Comparison of ENCODE assay signal across 10 cellular contexts in genomic region chr16:1779741-1780676, GRCh38. TPM values are rescaled to one million over a fixed set of nuclear protein-coding genes. Genes with fewer than 3 reads are reported as not detected.
DNase-seq lines count a peak whose midpoint lies in the region; ATAC-seq and TF ChIP-seq lines count a peak whose summit lies in the region.
"Had no signal": no experiment of that assay in that cellular context is flagged by ENCODE, and none has a peak within 500 bp of the region (broad histone marks: within the 10 kb centered on the region; RNA-seq: fewer than 3 reads in every experiment).

No MANE protein-coding gene starts in this region.

- H3K27ac ChIP-seq in OCI-LY7 (ENCODE audit: low read depth, low read length, poor library complexity, severe bottlenecking) (no peak overlapping the region), cingulate gyrus (ENCODE audit: low read depth, low read length) (peak overlapping the region; percentile 4), neural progenitor cell (no peak overlapping the region)

- no peak for TF ChIP-seq CTCF in GM06990 (IDR thresholded peaks at IDR 0.05; ENCODE audit: insufficient read depth, low read length, poor library complexity, severe bottlenecking)
- no peak for TF ChIP-seq CTCF in OCI-LY7 (conservative IDR thresholded peaks at IDR 0.05; ENCODE audit: low read length)
- no peak for TF ChIP-seq CTCF in neural progenitor cell (IDR thresholded peaks at IDR 0.05)

- BruUV-seq in OCI-LY7 (replicated peaks; lab: Mats Ljungman, UMichigan), result TSS peak; percentile 71

- no peak overlapping the region for H3K27ac Mint-ChIP-seq in neural progenitor cell

- DNase-seq in GM06990 (ENCODE audit: extremely low read depth, insufficient read length), result peak; percentile 18
- no peak for DNase-seq in OCI-LY7 (ENCODE audit: low spot score)
- DNase-seq in neural progenitor cell (ENCODE audit: low spot score), result no peak
- DNase-seq in central memory CD4-positive, alpha-beta T cell, result no peak
- DNase-seq in H7, result no peak
- no peak for DNase-seq in NCI-H187 treated with DMSO at 0.1 percent for 48 hours (lab: John Stamatoyannopoulos, UW)
- DNase-seq: activated CD8-positive, alpha-beta memory T cell treated with anti-CD3 and anti-CD28 coated beads, Interleukin-2, amount 50 U/mL, for 48 hours; NCI-H146 had no signal

- peaks cover 15% of the 10 kb centered on the region for H3K36me3 ChIP-seq in GM06990 (ENCODE audit: control insufficient read depth, insufficient read depth, low read length)
- peaks cover 53% of the 10 kb centered on the region for H3K36me3 ChIP-seq in OCI-LY7 (ENCODE audit: insufficient read depth, low read length)
- H3K36me3 ChIP-seq in neural progenitor cell, result no peaks in the 10 kb centered on the region
- peaks cover 2% of the 10 kb centered on the region for H3K36me3 ChIP-seq in H7 (replicated peaks; ENCODE audit: control insufficient read depth, insufficient read depth, low read length)

- H3K4me2 ChIP-seq in OCI-LY7 (ENCODE audit: low read length) (no peak overlapping the region), neural progenitor cell (no peak overlapping the region)

- H3K4me3 Mint-ChIP-seq in neural progenitor cell, result peak overlapping the region; percentile 90

- peaks cover 16% of the 10 kb centered on the region for H3F3A ChIP-seq in neural progenitor cell (ENCODE audit: low read depth)

- H3K36me3 Mint-ChIP-seq in neural progenitor cell, result no peaks in the 10 kb centered on the region

- peaks cover 9% of the 10 kb centered on the region for H3K27me3 Mint-ChIP-seq in neural progenitor cell (ENCODE audit: insufficient read depth, low read depth)

- H3K79me2 ChIP-seq in OCI-LY7 (ENCODE audit: insufficient read depth, low read depth, low read length) (peaks cover 17% of the 10 kb centered on the region), neural progenitor cell (ENCODE audit: low read depth) (peaks cover 35% of the 10 kb centered on the region)

- H4K20me1 ChIP-seq in OCI-LY7 (ENCODE audit: insufficient read depth, low read length) (no peaks in the 10 kb centered on the region; the same call in 1 of the 2 replicates), neural progenitor cell (ENCODE audit: low read depth) (peaks cover 50% of the 10 kb centered on the region)

- intact Hi-C loops in OCI-LY7 (cut with micrococcal nuclease; ENCODE audit: unreplicated experiment), result loop anchor here (5.0 kb wide), 2 partner anchors 47 to 162 kb away; partner anchors contain the start of genes FAHD1, HAGH and MSRB1

- H3K9me3 Mint-ChIP-seq in neural progenitor cell, result no peaks in the 10 kb centered on the region

- H3K4me1 ChIP-seq in OCI-LY7 (ENCODE audit: insufficient read depth, low read length, poor library complexity, severe bottlenecking), result peaks cover 15% of the 10 kb centered on the region
- H3K4me1 ChIP-seq in neural progenitor cell, result peaks cover 6% of the 10 kb centered on the region

- H3K27me3 ChIP-seq in GM06990 (replicated peaks; ENCODE audit: control insufficient read depth, insufficient read depth, low read length), result no peaks in the 10 kb centered on the region
- H3K27me3 ChIP-seq in neural progenitor cell, result no peaks in the 10 kb centered on the region
- no peaks in the 10 kb centered on the region for H3K27me3 ChIP-seq in H7 (ENCODE audit: control insufficient read depth, insufficient read depth, low read length)

- no peak for ATAC-seq in GM18909 (IDR thresholded peaks at IDR 0.05; ENCODE audit: poor library complexity, unreplicated experiment)

- H3K9me3 ChIP-seq in OCI-LY7 (ENCODE audit: low read length) (no peaks in the 10 kb centered on the region), neural progenitor cell (ENCODE audit: low read depth) (no peaks in the 10 kb centered on the region)

- POLR2A ChIA-PET in OCI-LY7 (lab: Charles Lee), result no interaction called here

- peaks cover 13% of the 10 kb centered on the region for H3K4me1 Mint-ChIP-seq in neural progenitor cell

- H2AFZ ChIP-seq in OCI-LY7 (ENCODE audit: low read length), result no peak overlapping the region
- H2AFZ ChIP-seq in neural progenitor cell (replicated peaks), result no peak overlapping the region

- CTCF ChIA-PET in OCI-LY7 (lab: Charles Lee; ENCODE audit: unreplicated experiment), result no interaction called here

- H3K9me2 ChIP-seq in OCI-LY7 (ENCODE audit: insufficient read depth, low read length), result no peaks in the 10 kb centered on the region

- H3K4me3 ChIP-seq in GM06990 (replicated peaks; ENCODE audit: low read depth, low read length) (no peak overlapping the region), OCI-LY7 (ENCODE audit: low read depth, low read length, poor library complexity, severe bottlenecking) (no peak overlapping the region), neural progenitor cell (no peak overlapping the region), H7 (ENCODE audit: insufficient read depth, low read depth, low read length) (no peak overlapping the region)

- no peak overlapping the region for H3K9ac ChIP-seq in neural progenitor cell

RNA-seq across cellular contexts. Expression of gene SPSB3, which starts 2.4 kb away (rescaled TPM):
- total RNA-seq in OCI-LY7 (2014; rRNA removed; shearing (Covaris generic)), result 52.4 and 53.7 TPM in 2 replicates
- total RNA-seq in OCI-LY7 (2022), result 33.6 and 39.5 TPM in 2 replicates
- 18.7 and 53.4 TPM in 2 replicates for total RNA-seq in neural progenitor cell (ENCODE audit: low replicate concordance)
- 43.3 and 60.4 TPM in 2 replicates for total RNA-seq in H7 (2014; rRNA removed; shearing (Covaris generic))

RNA-seq across cellular contexts. Expression of gene NUBP2, which starts 2.8 kb away (rescaled TPM):
- total RNA-seq in OCI-LY7 (2014; rRNA removed; shearing (Covaris generic)), result 70.5 and 94.9 TPM in 2 replicates
- total RNA-seq in OCI-LY7 (2022) (58.2 and 62.7 TPM in 2 replicates), neural progenitor cell (ENCODE audit: low replicate concordance) (22.8 and 77.7 TPM in 2 replicates)
- total RNA-seq in H7 (2014; rRNA removed; shearing (Covaris generic)), result 138 and 152 TPM in 2 replicates

RNA-seq across cellular contexts. Expression of gene MRPS34, which starts 7.1 kb away (rescaled TPM):
- total RNA-seq in OCI-LY7 (2014; rRNA removed; shearing (Covaris generic)), result 170 and 190 TPM in 2 replicates
- 176 and 196 TPM in 2 replicates for total RNA-seq in OCI-LY7 (2022)
- total RNA-seq in neural progenitor cell (ENCODE audit: low replicate concordance), result 48.4 and 108 TPM in 2 replicates
- 304 and 324 TPM in 2 replicates for total RNA-seq in H7 (2014; rRNA removed; shearing (Covaris generic))

RNA-seq across cellular contexts. Expression of gene EME2, which starts 7.4 kb away (rescaled TPM):
- 22.0 and 23.8 TPM in 2 replicates for total RNA-seq in OCI-LY7 (2014; rRNA removed; shearing (Covaris generic))
- total RNA-seq in OCI-LY7 (2022), result 48.5 and 51.8 TPM in 2 replicates
- total RNA-seq in neural progenitor cell (ENCODE audit: low replicate concordance), result 2.3 and 10.3 TPM in 2 replicates
- total RNA-seq in H7 (2014; rRNA removed; shearing (Covaris generic)), result 12.7 and 15.3 TPM in 2 replicates

RNA-seq across cellular contexts. Expression of gene NME3, which starts 8.7 kb away (rescaled TPM):
- 38.2 and 54.5 TPM in 2 replicates for total RNA-seq in OCI-LY7 (2014; rRNA removed; shearing (Covaris generic))
- 30.6 and 34.8 TPM in 2 replicates for total RNA-seq in OCI-LY7 (2022)
- total RNA-seq in neural progenitor cell (ENCODE audit: low replicate concordance), result 15.6 and 42.5 TPM in 2 replicates
- total RNA-seq in H7 (2014; rRNA removed; shearing (Covaris generic)), result 147 and 179 TPM in 2 replicates
